1 cellular context compared by ENCODE assay signal in the genomic region with DNA sequence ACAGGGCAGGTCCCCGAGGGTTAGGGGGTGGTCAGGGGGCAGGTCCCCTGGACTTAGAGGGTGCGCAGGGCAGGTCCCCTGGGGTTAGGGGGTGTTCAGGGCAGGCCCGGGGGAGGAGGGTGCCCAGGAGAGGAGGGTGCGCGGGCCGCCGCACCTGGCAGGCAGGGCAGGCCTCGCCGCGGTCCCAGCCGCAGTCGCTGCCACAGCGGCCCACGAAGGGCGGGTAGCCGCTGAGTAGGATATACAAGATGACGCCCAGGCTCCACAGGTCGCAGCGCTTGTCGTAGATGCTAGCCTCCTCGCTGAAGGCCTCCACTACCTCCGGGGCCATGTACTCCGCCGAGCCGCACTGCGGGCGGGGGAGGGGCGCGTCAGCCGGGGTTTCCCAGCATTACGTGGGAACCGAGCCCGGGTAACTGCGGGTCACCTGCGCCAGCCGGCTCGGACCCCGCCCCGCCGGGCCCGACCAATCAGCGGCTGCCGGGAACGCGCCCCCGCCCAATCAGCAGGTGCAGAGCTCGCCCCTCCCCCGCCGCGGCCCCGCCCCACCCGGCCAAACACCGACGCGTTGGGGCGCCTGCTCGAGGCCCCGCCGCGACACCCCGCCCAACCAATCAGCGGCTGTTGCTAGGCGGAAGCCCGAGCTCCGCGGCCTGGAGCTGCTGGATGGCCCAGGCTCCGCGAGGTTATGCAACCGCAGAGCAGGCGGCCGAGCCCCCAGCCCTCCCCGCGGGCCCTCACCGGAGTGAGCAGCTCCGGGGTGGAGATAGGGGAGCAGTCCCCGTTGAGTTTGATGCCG.
TF ChIP-seq lines count a peak whose summit lies in the region.

No MANE protein-coding gene starts in this region.

TF ChIP-seq in liver, 16 proteins besides CTCF, POLR2A, EP300 and RAD21 (continued from another document):
- TF ChIP-seq, protein P1, sequence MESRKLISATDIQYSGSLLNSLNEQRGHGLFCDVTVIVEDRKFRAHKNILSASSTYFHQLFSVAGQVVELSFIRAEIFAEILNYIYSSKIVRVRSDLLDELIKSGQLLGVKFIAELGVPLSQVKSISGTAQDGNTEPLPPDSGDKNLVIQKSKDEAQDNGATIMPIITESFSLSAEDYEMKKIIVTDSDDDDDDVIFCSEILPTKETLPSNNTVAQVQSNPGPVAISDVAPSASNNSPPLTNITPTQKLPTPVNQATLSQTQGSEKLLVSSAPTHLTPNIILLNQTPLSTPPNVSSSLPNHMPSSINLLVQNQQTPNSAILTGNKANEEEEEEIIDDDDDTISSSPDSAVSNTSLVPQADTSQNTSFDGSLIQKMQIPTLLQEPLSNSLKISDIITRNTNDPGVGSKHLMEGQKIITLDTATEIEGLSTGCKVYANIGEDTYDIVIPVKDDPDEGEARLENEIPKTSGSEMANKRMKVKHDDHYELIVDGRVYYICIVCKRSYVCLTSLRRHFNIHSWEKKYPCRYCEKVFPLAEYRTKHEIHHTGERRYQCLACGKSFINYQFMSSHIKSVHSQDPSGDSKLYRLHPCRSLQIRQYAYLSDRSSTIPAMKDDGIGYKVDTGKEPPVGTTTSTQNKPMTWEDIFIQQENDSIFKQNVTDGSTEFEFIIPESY (IDR thresholded peaks at IDR 0.05): no peak
